ENCODE assay signal across 14 cellular contexts in the genomic region with DNA sequence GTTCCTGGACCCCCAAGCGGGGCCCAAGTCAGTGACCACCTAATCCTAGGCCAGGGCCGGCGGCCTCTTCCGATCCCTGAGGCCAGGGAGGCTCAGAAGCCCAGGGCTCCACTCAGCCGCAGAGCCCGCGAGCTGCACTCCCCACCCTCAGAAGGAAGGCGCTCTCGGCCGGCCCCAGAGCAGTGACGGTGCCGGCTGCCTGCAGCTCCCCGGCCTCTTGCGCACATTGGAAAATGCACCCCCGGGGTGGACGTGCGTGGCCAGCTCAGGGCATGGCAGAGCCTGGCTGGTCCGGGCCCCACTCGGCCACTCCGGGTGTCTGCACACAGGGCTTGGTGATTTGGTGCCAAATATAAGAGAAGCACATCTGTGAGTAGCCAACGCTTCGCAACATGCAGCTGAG.
DNase-seq lines count a peak whose midpoint lies in the region; TF ChIP-seq lines count a peak whose summit lies in the region.
"Had no signal": no experiment of that assay in that cellular context is flagged by ENCODE, and none has a peak within 500 bp of the region (broad histone marks: within the 10 kb centered on the region; RNA-seq: fewer than 3 reads in every experiment).

No MANE protein-coding gene starts in this region.

- H3K27me3 Mint-ChIP-seq in neural progenitor cell (ENCODE audit: insufficient read depth, low read depth), result peaks cover 28% of the 10 kb centered on the region

- TF ChIP-seq POLR2A in ovary (IDR thresholded peaks at IDR 0.05), result no peak

- DNase-seq in ecto neural progenitor cell (ENCODE audit: low spot score), result peak; percentile 62
- peak; percentile 65 for DNase-seq in neural progenitor cell (ENCODE audit: low spot score)
- DNase-seq in GM23248, result no peak
- DNase-seq in H4 (ENCODE audit: low spot score), result no peak
- no peak for DNase-seq in ovary
- DNase-seq: CD4-positive, alpha-beta T cell; DMS53; KG1; NCI-H1436 treated with DMSO at 0.1 percent for 48 hours; NCI-H510A treated with DMSO at 0.1 percent for 48 hours; Peyer's patch; SHP77 treated with DMSO at 0.1 percent for 48 hours had no signal

- H3K4me1 ChIP-seq in BLaER1 treated with 17β-estradiol and CSF1 and Interleukin-3, amounts not matched to agents 10 nM and 100 nM, result peaks cover 0 to 36% (median 30%) of the 10 kb centered on the region in 10 experiments; a peak in 18 of 20 replicates
- H3K4me1 ChIP-seq in ES-I3 (ENCODE audit: insufficient read depth, low read length) (no peaks in the 10 kb centered on the region), neural progenitor cell (peaks cover 22% of the 10 kb centered on the region), GM23248 (ENCODE audit: insufficient read depth) (no peaks in the 10 kb centered on the region), ovary (ENCODE audit: insufficient read depth) (no peaks in the 10 kb centered on the region)
- H3K4me1 ChIP-seq: Peyer's patch had no signal

- H3K9me2 ChIP-seq in GM23248 (ENCODE audit: insufficient read depth), result no peaks in the 10 kb centered on the region

- H4K20me1 ChIP-seq in BLaER1 treated with 17β-estradiol and CSF1 and Interleukin-3, amounts not matched to agents 10 nM and 100 nM, result no peaks in the 10 kb centered on the region
- no peaks in the 10 kb centered on the region for H4K20me1 ChIP-seq in neural progenitor cell (ENCODE audit: low read depth)
- no peaks in the 10 kb centered on the region for H4K20me1 ChIP-seq in GM23248 (ENCODE audit: insufficient read depth)

- H3K36me3 Mint-ChIP-seq in neural progenitor cell, result peaks cover 8% of the 10 kb centered on the region

- peaks cover 27% of the 10 kb centered on the region for H3F3A ChIP-seq in neural progenitor cell (ENCODE audit: low read depth)
- H3F3A ChIP-seq in GM23248 (ENCODE audit: insufficient read depth), result no peaks in the 10 kb centered on the region

- H3K9me3 ChIP-seq in BLaER1 treated with 17β-estradiol and CSF1 and Interleukin-3, amounts not matched to agents 10 nM and 100 nM (replicated peaks in 1 of 11), result peaks cover 20 to 42% (median 35%) of the 10 kb centered on the region in 11 experiments
- H3K9me3 ChIP-seq in ES-I3 (ENCODE audit: control insufficient read depth, insufficient read depth, low read length), result peaks cover 6% of the 10 kb centered on the region
- H3K9me3 ChIP-seq in neural progenitor cell (ENCODE audit: low read depth), result no peaks in the 10 kb centered on the region
- H3K9me3 ChIP-seq in GM23248 (ENCODE audit: low read depth), result no peaks in the 10 kb centered on the region
- H3K9me3 ChIP-seq in ovary, result no peaks in the 10 kb centered on the region
- H3K9me3 ChIP-seq: Peyer's patch had no signal

- H3K79me2 ChIP-seq in neural progenitor cell (ENCODE audit: low read depth) (no peaks in the 10 kb centered on the region), GM23248 (ENCODE audit: insufficient read depth) (no peaks in the 10 kb centered on the region)

- no peak for TF ChIP-seq CTCF in neural progenitor cell (IDR thresholded peaks at IDR 0.05)
- no peak for TF ChIP-seq CTCF in ovary (IDR thresholded peaks at IDR 0.05)

- peak overlapping the region in 7 of 11 experiments; percentile 30 to 63 (median 51); a peak in 8 of 22 replicates for H3K9ac ChIP-seq in BLaER1 treated with 17β-estradiol and CSF1 and Interleukin-3, amounts not matched to agents 10 nM and 100 nM
- H3K9ac ChIP-seq in ES-I3 (ENCODE audit: low read depth, low read length) (peak overlapping the region; percentile 7; the same call in 1 of the 2 replicates), neural progenitor cell (no peak overlapping the region), GM23248 (no peak overlapping the region)

- 49% methylated on average over 20 of the region's 22 CpGs for WGBS in GM23248 (ENCODE audit: low coverage in 1 of 2, low lambda C conversion rate in 2 of 2, missing lambda C conversion rate in 2 of 2), 2 experiments
- 79 to 87% (median 84%) methylated on average over 22 of the region's 22 CpGs for WGBS in ovary, 3 donors

- no peaks in the 10 kb centered on the region for H3K27me3 ChIP-seq in BLaER1 treated with 17β-estradiol and CSF1 and Interleukin-3, amounts not matched to agents 10 nM and 100 nM
- no peaks in the 10 kb centered on the region for H3K27me3 ChIP-seq in neural progenitor cell
- H3K27me3 ChIP-seq in GM23248 (replicated peaks; ENCODE audit: insufficient read depth), result no peaks in the 10 kb centered on the region
- no peaks in the 10 kb centered on the region for H3K27me3 ChIP-seq in ovary
- H3K27me3 ChIP-seq: Peyer's patch had no signal

- in situ Hi-C loops in GM23248 (cut with MboI), result no loop called here

- H3K27ac Mint-ChIP-seq in neural progenitor cell, result no peak overlapping the region
- H3K27ac Mint-ChIP-seq: CD4-positive, alpha-beta T cell had no signal

- peak overlapping the region in 10 of 11 experiments; percentile 55 to 75 (median 69); a peak in 16 of 22 replicates for H3K4me2 ChIP-seq in BLaER1 treated with 17β-estradiol and CSF1 and Interleukin-3, amounts not matched to agents 10 nM and 100 nM
- H3K4me2 ChIP-seq in neural progenitor cell, result peak overlapping the region; percentile 59
- no peak overlapping the region for H3K4me2 ChIP-seq in GM23248 (ENCODE audit: unreplicated experiment)

- peak overlapping the region; percentile 20 for H2AFZ ChIP-seq in neural progenitor cell (replicated peaks)
- no peak overlapping the region for H2AFZ ChIP-seq in GM23248

- peaks cover 34% of the 10 kb centered on the region for H3K4me1 Mint-ChIP-seq in neural progenitor cell

- intact Hi-C loops in ovary (cut with DNase I), result no loop called here

- TF ChIP-seq EP300 in ovary (IDR thresholded peaks at IDR 0.05), result no peak

- H3K27ac ChIP-seq in BLaER1 treated with 17β-estradiol and CSF1 and Interleukin-3, amounts not matched to agents 10 nM and 100 nM, result peak overlapping the region in 2 of 11 experiments; percentile 39 to 41; a peak in 2 of 22 replicates
- H3K27ac ChIP-seq in neural progenitor cell, result peak overlapping the region; percentile 91
- H3K27ac ChIP-seq in GM23248, result no peak overlapping the region
- no peak overlapping the region for H3K27ac ChIP-seq in ovary
- H3K27ac ChIP-seq: Peyer's patch had no signal

- H3K36me3 ChIP-seq in BLaER1 treated with 17β-estradiol and CSF1 and Interleukin-3, amounts not matched to agents 10 nM and 100 nM, result peaks cover 0 to 12% (median 0%) of the 10 kb centered on the region in 11 experiments; a peak in 1 of 22 replicates
- H3K36me3 ChIP-seq in ES-I3 (ENCODE audit: insufficient read depth, low read length), result no peaks in the 10 kb centered on the region
- no peaks in the 10 kb centered on the region for H3K36me3 ChIP-seq in neural progenitor cell
- no peaks in the 10 kb centered on the region for H3K36me3 ChIP-seq in GM23248 (ENCODE audit: low read depth)
- H3K36me3 ChIP-seq in ovary, result no peaks in the 10 kb centered on the region
- H3K36me3 ChIP-seq: Peyer's patch had no signal

- H3K9me3 Mint-ChIP-seq in neural progenitor cell, result peaks cover 22% of the 10 kb centered on the region

- H3K4me3 Mint-ChIP-seq in neural progenitor cell, result no peak overlapping the region
- H3K4me3 Mint-ChIP-seq: CD4-positive, alpha-beta T cell had no signal

- no peak overlapping the region for H3K4me3 ChIP-seq in BLaER1 treated with 17β-estradiol and CSF1 and Interleukin-3, amounts not matched to agents 10 nM and 100 nM
- H3K4me3 ChIP-seq in neural progenitor cell, result no peak overlapping the region
- H3K4me3 ChIP-seq in GM23248, result no peak overlapping the region
- no peak overlapping the region for H3K4me3 ChIP-seq in ovary

Comparison
In these comparisons a context has a peak if more than half of its experiments do, and no peak if none do; other contexts are left out.
1. H3K9ac ChIP-seq: peak in BLaER1 treated with 17β-estradiol and CSF1 and Interleukin-3, amounts not matched to agents 10 nM and 100 nM (7 of 11) and ES-I3 (single experiment); none in neural progenitor cell (single experiment) and GM23248 (single experiment).
2. DNase-seq: peak in ecto neural progenitor cell (single experiment) and neural progenitor cell (single experiment); none in GM23248 (single experiment), H4 (single experiment) and ovary (0 of 5).